ENCODE assay signal across 8 cellular contexts in genomic region chr12:12563529-12563928, GRCh38. TPM values are rescaled to one million over a fixed set of nuclear protein-coding genes. Genes with fewer than 3 reads are reported as not detected.
A peak's percentile ranks its signal among the peaks of the same experiment; 100 is the strongest.
DNase-seq lines count a peak whose midpoint lies in the region; ATAC-seq and TF ChIP-seq lines count a peak whose summit lies in the region.

No MANE protein-coding gene starts in this region.

- peak overlapping the region; percentile 86 to 98 for H3K9ac ChIP-seq in stomach smooth muscle (ENCODE audit: low read length in 2 of 2)

- H3K4me1 Mint-ChIP-seq in T-helper 1 cell treated with Interleukin-12 subunit alpha and Interleukin-12 subunit beta and Interleukin-4 antibody, amounts not matched to agents 30 μg/mL and 1 μg/mL, for 36 hours (ENCODE audit: low read depth) = peaks cover 26% of the 10 kb centered on the region
- H3K4me1 Mint-ChIP-seq in activated CD4-positive, alpha-beta memory T cell treated with anti-CD3 and anti-CD28 coated beads for 36 hours (ENCODE audit: low read depth) = peaks cover 29% of the 10 kb centered on the region
- H3K4me1 Mint-ChIP-seq in immature natural killer cell (peaks cover 10 to 22% of the 10 kb centered on the region in 2 donors), CD14-positive monocyte (peaks cover 14% of the 10 kb centered on the region)

- H3K4me3 Mint-ChIP-seq in T-helper 1 cell treated with Interleukin-12 subunit alpha and Interleukin-12 subunit beta and Interleukin-4 antibody, amounts not matched to agents 30 μg/mL and 1 μg/mL, for 36 hours = no peak overlapping the region
- H3K4me3 Mint-ChIP-seq in activated CD4-positive, alpha-beta memory T cell treated with anti-CD3 and anti-CD28 coated beads for 36 hours = peak overlapping the region; percentile 79
- H3K4me3 Mint-ChIP-seq in immature natural killer cell (peak overlapping the region; percentile 88 to 92 (median 91)), CD14-positive monocyte (peak overlapping the region in 1 of 2 donors; percentile 37)

- no peaks in the 10 kb centered on the region for H3K36me3 ChIP-seq in stomach smooth muscle (ENCODE audit: control insufficient read depth in 2 of 2, insufficient read depth in 2 of 2, low read length in 2 of 2)

- no peak for ATAC-seq in GM19455 (IDR thresholded peaks at IDR 0.05; ENCODE audit: unreplicated experiment)

- H3K27ac Mint-ChIP-seq in T-helper 1 cell treated with Interleukin-12 subunit alpha and Interleukin-12 subunit beta and Interleukin-4 antibody, amounts not matched to agents 30 μg/mL and 1 μg/mL, for 36 hours = peak overlapping the region; percentile 42
- peak overlapping the region; percentile 10 for H3K27ac Mint-ChIP-seq in activated CD4-positive, alpha-beta memory T cell treated with anti-CD3 and anti-CD28 coated beads for 36 hours
- H3K27ac Mint-ChIP-seq in immature natural killer cell (peak overlapping the region in 5 of 6 donors; percentile 88 to 95 (median 93)), CD14-positive monocyte (no peak overlapping the region)

- peak overlapping the region; percentile 71 to 88 for H3K4me3 ChIP-seq in stomach smooth muscle (ENCODE audit: low read length in 2 of 2)

- DNase-seq in T-helper 1 cell (no peak), immature natural killer cell (no peak), CD14-positive monocyte (ENCODE audit: low spot score) (no peak)
- DNase-seq in activated CD4-positive, alpha-beta memory T cell treated with anti-CD3 and anti-CD28 coated beads for 36 hours = no peak
- no peak for DNase-seq in activated CD4-positive, CD25-positive, alpha-beta regulatory T cell (lab: John Stamatoyannopoulos, UW)

- CTCF ChIA-PET in activated CD4-positive, alpha-beta memory T cell treated with anti-CD3 and anti-CD28 coated beads for 36 hours (lab: Charles Lee) = interaction anchor here (0.8 to 2.7 kb wide), 29 partner anchors 9 to 206 kb away, joined by 3 to 24 read pairs (median 5); partner anchors contain the start of genes BORCS5 and CREBL2

- H3K9me3 Mint-ChIP-seq in T-helper 1 cell treated with Interleukin-12 subunit alpha and Interleukin-12 subunit beta and Interleukin-4 antibody, amounts not matched to agents 30 μg/mL and 1 μg/mL, for 36 hours = peaks cover 5% of the 10 kb centered on the region
- H3K9me3 Mint-ChIP-seq in activated CD4-positive, alpha-beta memory T cell treated with anti-CD3 and anti-CD28 coated beads for 36 hours = peaks cover 5% of the 10 kb centered on the region
- H3K9me3 Mint-ChIP-seq in immature natural killer cell (no peaks in the 10 kb centered on the region), CD14-positive monocyte (peaks cover 0 to 8% (median 6%) of the 10 kb centered on the region in 7 donors)

- peaks cover 11% of the 10 kb centered on the region for H3K36me3 Mint-ChIP-seq in T-helper 1 cell treated with Interleukin-12 subunit alpha and Interleukin-12 subunit beta and Interleukin-4 antibody, amounts not matched to agents 30 μg/mL and 1 μg/mL, for 36 hours (ENCODE audit: low read depth)
- H3K36me3 Mint-ChIP-seq in activated CD4-positive, alpha-beta memory T cell treated with anti-CD3 and anti-CD28 coated beads for 36 hours = peaks cover 14% of the 10 kb centered on the region
- H3K36me3 Mint-ChIP-seq in immature natural killer cell (no peaks in the 10 kb centered on the region), CD14-positive monocyte (no peaks in the 10 kb centered on the region)

- H3K27me3 ChIP-seq in stomach smooth muscle (ENCODE audit: control insufficient read depth in 1 of 2, insufficient read depth in 2 of 2, low read length in 2 of 2) = no peaks in the 10 kb centered on the region

- no peak for TF ChIP-seq CTCF in CD14-positive monocyte (IDR thresholded peaks at IDR 0.05)

- H3K9me3 ChIP-seq in stomach smooth muscle (ENCODE audit: control insufficient read depth in 2 of 2, low read length in 2 of 2) = peaks cover 0 to 3% of the 10 kb centered on the region in 2 donors

- H3K27ac ChIP-seq in stomach smooth muscle (ENCODE audit: low read length) = peak overlapping the region; percentile 96

- H3K4me1 ChIP-seq in stomach smooth muscle (ENCODE audit: control insufficient read depth, insufficient read depth, low read length) = peaks cover 11% of the 10 kb centered on the region

- POLR2A ChIA-PET in activated CD4-positive, alpha-beta memory T cell treated with anti-CD3 and anti-CD28 coated beads for 36 hours (lab: Charles Lee) = interaction anchor here (0.6 to 2.0 kb wide), 13 partner anchors 36 to 207 kb away, joined by 3 to 9 read pairs (median 4); partner anchors contain the start of gene BORCS5

- no peaks in the 10 kb centered on the region for H3K27me3 Mint-ChIP-seq in T-helper 1 cell treated with Interleukin-12 subunit alpha and Interleukin-12 subunit beta and Interleukin-4 antibody, amounts not matched to agents 30 μg/mL and 1 μg/mL, for 36 hours (ENCODE audit: low read depth)
- H3K27me3 Mint-ChIP-seq in activated CD4-positive, alpha-beta memory T cell treated with anti-CD3 and anti-CD28 coated beads for 36 hours = no peaks in the 10 kb centered on the region
- H3K27me3 Mint-ChIP-seq in immature natural killer cell (ENCODE audit: low read depth in 3 of 3) (peaks cover 2 to 7% (median 7%) of the 10 kb centered on the region in 3 donors), CD14-positive monocyte (ENCODE audit: low read depth in 3 of 3) (peaks cover 2 to 4% (median 3%) of the 10 kb centered on the region in 3 donors)

- intact Hi-C loops in activated CD4-positive, alpha-beta memory T cell treated with anti-CD3 and anti-CD28 coated beads for 36 hours (cut with micrococcal nuclease) = loop anchor here (2.0 to 5.0 kb wide), 4 partner anchors 61 to 439 kb away; partner anchors contain the start of genes GPR19 and HEBP1
- intact Hi-C loops in CD14-positive monocyte (cut with micrococcal nuclease) = loop anchor here (5.0 to 10.0 kb wide), 6 partner anchors 49 to 181 kb away; partner anchors contain the start of genes CDKN1B (in 1 of the 2) and CREBL2 (in 1 of the 2)

RNA-seq across cellular contexts. Expression of gene DUSP16, which starts 0.9 kb away (rescaled TPM):
- total RNA-seq in activated CD4-positive, alpha-beta memory T cell treated with anti-CD3 and anti-CD28 coated beads for 36 hours = 10 to 100 TPM; 70.2 to 82.1 TPM
- polyA plus RNA-seq in immature natural killer cell (under 1 TPM in 2 of 3 donors, not detected in 1; 0.57 to 0.78 TPM), CD14-positive monocyte (under 1 TPM; 0.04 to 0.46 TPM)

RNA-seq across cellular contexts. Expression of gene CREBL2, which starts 48.1 kb away (rescaled TPM):
- 10 to 100 TPM; 30.4 to 32.2 TPM for total RNA-seq in activated CD4-positive, alpha-beta memory T cell treated with anti-CD3 and anti-CD28 coated beads for 36 hours
- polyA plus RNA-seq in immature natural killer cell (10 to 100 TPM; 14.6 to 23.3 (median 21.4) TPM), CD14-positive monocyte (10 to 100 TPM; 38.2 to 45.9 TPM)

Comparison
In these comparisons a context has a peak if more than half of its experiments do, and no peak if none do; other contexts are left out.
1. H3K27ac Mint-ChIP-seq: peak in T-helper 1 cell treated with Interleukin-12 subunit alpha and Interleukin-12 subunit beta and Interleukin-4 antibody, amounts not matched to agents 30 μg/mL and 1 μg/mL, for 36 hours (single experiment), activated CD4-positive, alpha-beta memory T cell treated with anti-CD3 and anti-CD28 coated beads for 36 hours (single experiment) and immature natural killer cell (5 of 6); none in CD14-positive monocyte (0 of 7).